26 cellular contexts compared by ENCODE assay signal in the genomic region with DNA sequence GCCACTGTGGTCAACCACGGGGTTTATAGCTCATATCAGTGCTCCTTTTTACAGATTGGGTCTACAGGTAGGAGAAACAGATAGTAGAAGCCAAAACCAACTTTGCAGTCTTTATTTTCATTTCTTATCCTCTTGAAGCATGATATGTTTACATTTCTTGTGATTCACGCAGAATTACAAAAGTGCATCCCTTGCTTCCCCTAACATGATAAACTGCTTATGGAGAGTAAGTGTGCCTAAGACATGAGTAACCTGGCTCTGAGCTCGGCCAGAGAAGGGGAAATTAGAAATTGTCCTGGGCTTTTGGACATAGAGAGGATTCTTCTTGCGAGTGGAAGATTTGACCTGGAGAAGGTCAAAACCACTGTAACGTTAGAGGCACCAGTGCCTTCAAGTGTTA.
"Had no signal": no experiment of that assay in that cellular context is flagged by ENCODE, and none has a peak within 500 bp of the region (broad histone marks: within the 10 kb centered on the region; RNA-seq: fewer than 3 reads in every experiment).

No MANE protein-coding gene starts in this region.

- H3K27ac Mint-ChIP-seq: activated CD4-positive, alpha-beta T cell treated with anti-CD3 and anti-CD28 coated beads for 36 hours; activated naive CD8-positive, alpha-beta T cell treated with anti-CD3 and anti-CD28 coated beads for 36 hours; dendritic cell treated with granulocyte-macrophage colony-stimulating factor and Interleukin-4, amounts not matched to agents 40 ng/mL and 50 ng/mL, for 4 days; T-helper 1 cell treated with Interleukin-12 subunit alpha and Interleukin-12 subunit beta and Interleukin-4 antibody, amounts not matched to agents 30 μg/mL and 1 μg/mL, for 36 hours had no signal

- H3K4me3 Mint-ChIP-seq: activated B cell treated with CpG ODN at 0.5 μM for 24 hours; activated CD4-positive, alpha-beta T cell treated with anti-CD3 and anti-CD28 coated beads for 36 hours; activated naive CD8-positive, alpha-beta T cell treated with anti-CD3 and anti-CD28 coated beads for 36 hours; activated T-cell treated with anti-CD3 and anti-CD28 coated beads, Interleukin-2, amount 50 U/mL, for 4 hours; dendritic cell treated with granulocyte-macrophage colony-stimulating factor and Interleukin-4, amounts not matched to agents 40 ng/mL and 50 ng/mL, for 4 days; naive thymus-derived CD4-positive, alpha-beta T cell; neural crest cell; T-helper 1 cell treated with Interleukin-12 subunit alpha and Interleukin-12 subunit beta and Interleukin-4 antibody, amounts not matched to agents 30 μg/mL and 1 μg/mL, for 36 hours had no signal

- H3K27ac ChIP-seq: gastrocnemius medialis, sigmoid colon, thoracic aorta had no signal

- H3K9me3 ChIP-seq: thoracic aorta had no signal

- H3K4me3 ChIP-seq: gastrocnemius medialis, sigmoid colon, smooth muscle cell, thoracic aorta had no signal

- H3K4me2 ChIP-seq: smooth muscle cell had no signal

- H3K9me3 Mint-ChIP-seq: dendritic cell treated with granulocyte-macrophage colony-stimulating factor and Interleukin-4, amounts not matched to agents 40 ng/mL and 50 ng/mL, for 4 days had no signal

- DNase-seq: activated B cell treated with CpG ODN at 0.5 μM for 24 hours; activated CD4-positive, alpha-beta T cell treated with anti-CD3 and anti-CD28 coated beads for 36 hours; activated CD4-positive, alpha-beta T cell treated with anti-CD3 and anti-CD28 coated beads, Interleukin-2, amount 50 U/mL, for 4 hours; activated CD8-positive, alpha-beta memory T cell treated with anti-CD3 and anti-CD28 coated beads, Interleukin-2, amount 50 U/mL, for 48 hours; activated naive CD4-positive, alpha-beta T cell treated with Interleukin-2 at 50 U/mL for 16 hours; activated naive CD8-positive, alpha-beta T cell treated with anti-CD3 and anti-CD28 coated beads for 36 hours; activated T-cell treated with anti-CD3 and anti-CD28 coated beads, Interleukin-2, amount 50 U/mL, for 4 hours; amygdala; effector CD8-positive, alpha-beta T cell; gastrocnemius medialis; hippocampal formation; left cardiac atrium; mesenchymal stem cell; naive thymus-derived CD4-positive, alpha-beta T cell; occipital lobe; retina; sigmoid colon; stimulated activated CD4-positive, alpha-beta T cell treated with anti-CD3 and anti-CD28 coated beads, Interleukin-15, amount 100 ng/mL, for 24 hours; stimulated activated CD4-positive, alpha-beta T cell treated with anti-CD3 and anti-CD28 coated beads, Interleukin-2, amount 100 ng/mL, for 48 hours; stimulated activated CD8-positive, alpha-beta memory T cell treated with anti-CD3 and anti-CD28 coated beads, Interleukin-4, amount 100 ng/mL, for 48 hours; stimulated activated naive CD4-positive, alpha-beta T cell treated with Interleukin-2 at 50 U/mL for 16 hours had no signal

- H3K27me3 Mint-ChIP-seq: activated B cell treated with CpG ODN at 0.5 μM for 24 hours; activated CD4-positive, alpha-beta T cell treated with anti-CD3 and anti-CD28 coated beads for 36 hours; activated naive CD8-positive, alpha-beta T cell treated with anti-CD3 and anti-CD28 coated beads for 36 hours; dendritic cell treated with granulocyte-macrophage colony-stimulating factor and Interleukin-4, amounts not matched to agents 40 ng/mL and 50 ng/mL, for 4 days; naive thymus-derived CD4-positive, alpha-beta T cell had no signal

- ATAC-seq: activated CD4-positive, alpha-beta T cell treated with anti-CD3 and anti-CD28 coated beads for 36 hours; activated T-cell treated with anti-CD3 and anti-CD28 coated beads, Interleukin-2, amount 50 U/mL, for 4 hours; gastrocnemius medialis; left cardiac atrium; naive thymus-derived CD4-positive, alpha-beta T cell had no signal

- H3K4me1 Mint-ChIP-seq: activated CD4-positive, alpha-beta T cell treated with anti-CD3 and anti-CD28 coated beads for 36 hours; activated naive CD8-positive, alpha-beta T cell treated with anti-CD3 and anti-CD28 coated beads for 36 hours; neural crest cell had no signal

- H3K27me3 ChIP-seq: gastrocnemius medialis, sigmoid colon had no signal

- H3K4me1 ChIP-seq: gastrocnemius medialis, sigmoid colon had no signal
